ENCODE assay signal across 19 cellular contexts in genomic region chr5:109652096-109652495, GRCh38. TPM values are rescaled to one million over a fixed set of nuclear protein-coding genes. Genes with fewer than 3 reads are reported as not detected.
DNase-seq lines count a peak whose midpoint lies in the region; ATAC-seq, FAIRE-seq and TF ChIP-seq lines count a peak whose summit lies in the region.
"Had no signal": no experiment of that assay in that cellular context is flagged by ENCODE, and none has a peak within 500 bp of the region (broad histone marks: within the 10 kb centered on the region; RNA-seq: fewer than 3 reads in every experiment).

No MANE protein-coding gene starts in this region.

- no peak overlapping the region for H3K27ac Mint-ChIP-seq in endodermal cell
- H3K27ac Mint-ChIP-seq: CD8-positive, alpha-beta memory T cell; HFFc6 had no signal

- peaks cover 16% of the 10 kb centered on the region for H3K4me1 Mint-ChIP-seq in endodermal cell

- intact Hi-C loops in IMR-90 (cut with micrococcal nuclease) (loop anchor here (10.0 kb wide), 1 partner anchor 843 kb away; no protein-coding TSS in a partner anchor), K562 (cut with micrococcal nuclease) (no loop called here), adrenal gland (cut with DNase I) (no loop called here)

- H3K9ac ChIP-seq in IMR-90 (ENCODE audit: low read depth, low read length) (no peak overlapping the region), K562 (ENCODE audit: insufficient read depth in 1 of 2, low read depth in 2 of 2, low read length in 2 of 2) (no peak overlapping the region), endodermal cell (ENCODE audit: extremely low read depth, low read length, poor library complexity, severe bottlenecking) (no peak overlapping the region)
- H3K9ac ChIP-seq: BLaER1 had no signal

- no peak for TF ChIP-seq EP300 in K562 (IDR thresholded peaks at IDR 0.05; ENCODE audit: low read length)

- no peak for DNase-seq in IMR-90
- no peak for DNase-seq in K562 (ENCODE audit: extremely low read depth in 1 of 4, low spot score in 3 of 4)
- DNase-seq in iris pigment epithelial cell (ENCODE audit: low read depth) = peak; percentile 1
- DNase-seq in adrenal gland = no peak
- no peak for DNase-seq in endodermal cell
- DNase-seq in glomerular visceral epithelial cell (ENCODE audit: extremely low spot score) = no peak
- DNase-seq in OCI-M1 (lab: John Stamatoyannopoulos, UW) = no peak
- DNase-seq: AML-193; Caco-2; CD8-positive, alpha-beta memory T cell; DND-41; GOT3; HFFc6 had no signal

- ATAC-seq in IMR-90 (ENCODE audit: low read depth) = peak; percentile 37; the same call in 1 of the 2 replicates
- ATAC-seq in K562 = no peak
- ATAC-seq: A549, HepG2 had no signal

- no peaks in the 10 kb centered on the region for H3K79me1 ChIP-seq in IMR-90 (ENCODE audit: low read depth in 1 of 2, low read length in 2 of 2)

- H2BK5ac ChIP-seq in IMR-90 (ENCODE audit: low read depth, low read length, poor library complexity, severe bottlenecking) = no peak overlapping the region

- no peak overlapping the region for H2AK5ac ChIP-seq in IMR-90 (ENCODE audit: low read depth, low read length)

- POLR2A ChIA-PET in IMR-90 (lab: Charles Lee; ENCODE audit: unreplicated experiment) = no interaction called here
- POLR2A ChIA-PET in K562 (lab: Yijun Ruan, JAX) = no interaction called here

- H3K4me3 Mint-ChIP-seq in endodermal cell = no peak overlapping the region
- H3K4me3 Mint-ChIP-seq: CD8-positive, alpha-beta memory T cell; HFFc6 had no signal

- no CpG with 5 or more reads among the region's 1 CpG for WGBS in IMR-90 (ENCODE audit: extremely low coverage in 2 of 2, insufficient read length in 1 of 2), 2 experiments
- 0% methylated on average over 1 of the region's 1 CpG for WGBS in K562 (ENCODE audit: insufficient coverage, low coverage, missing lambda C conversion rate)
- 43 to 55% (median 47%) methylated on average over 1 of the region's 1 CpG for WGBS in adrenal gland, 4 donors
- 63% methylated on average over 1 of the region's 1 CpG; no CpG with 5 or more reads in 1 of the 2 experiments for WGBS in endodermal cell (ENCODE audit: insufficient coverage in 1 of 2, insufficient read length in 1 of 2), 2 experiments

- H4K91ac ChIP-seq in IMR-90 (ENCODE audit: insufficient read depth, low read depth, low read length) = no peak overlapping the region

- dilution Hi-C loops in IMR-90 (cut with HindIII; ENCODE audit: low sequenced_read_pairs, unreplicated experiment) = no loop called here

- no peak overlapping the region for H2BK120ac ChIP-seq in IMR-90 (ENCODE audit: low read depth, low read length)

- H3K4ac ChIP-seq in IMR-90 (ENCODE audit: low read depth, low read length) = no peak overlapping the region

- H3K27me3 Mint-ChIP-seq in endodermal cell (ENCODE audit: insufficient read depth) = peaks cover 5% of the 10 kb centered on the region

- H3K79me2 ChIP-seq in K562 (ENCODE audit: control insufficient read depth, insufficient read depth, low read length) = no peaks in the 10 kb centered on the region

- H3K9me1 ChIP-seq in IMR-90 (ENCODE audit: insufficient read depth, low read length) = no peaks in the 10 kb centered on the region; the same call in 1 of the 2 replicates
- H3K9me1 ChIP-seq in K562 (ENCODE audit: control insufficient read depth, insufficient read depth, low read length) = no peaks in the 10 kb centered on the region

- H4K20me1 ChIP-seq in IMR-90 (ENCODE audit: insufficient read depth, low read length) = no peaks in the 10 kb centered on the region
- H4K20me1 ChIP-seq in K562 (replicated peaks; ENCODE audit: control insufficient read depth, insufficient read depth, low read length) = no peaks in the 10 kb centered on the region
- H4K20me1 ChIP-seq: BLaER1 had no signal

- no peaks in the 10 kb centered on the region for H3K9me3 Mint-ChIP-seq in endodermal cell
- H3K9me3 Mint-ChIP-seq: CD8-positive, alpha-beta memory T cell; HFFc6 had no signal

- H3K4me1 ChIP-seq in IMR-90 (ENCODE audit: control insufficient read depth, insufficient read depth, low read length) (no peaks in the 10 kb centered on the region), K562 (replicated peaks in 1 of 2; ENCODE audit: control insufficient read depth in 2 of 2, insufficient read depth in 2 of 2, low read length in 2 of 2) (peaks cover 0 to 4% of the 10 kb centered on the region in 2 experiments; a peak in 4 of 5 replicates), adrenal gland (replicated peaks in 1 of 2) (peaks cover 5 to 20% of the 10 kb centered on the region in 2 donors), endodermal cell (ENCODE audit: control insufficient read depth, insufficient read depth, low read length) (peaks cover 12% of the 10 kb centered on the region)
- H3K4me1 ChIP-seq: A549, Caco-2, HAP-1 had no signal

- BruUV-seq in IMR-90 (replicated peaks; lab: Mats Ljungman, UMichigan) (no TSS peak), K562 (replicated peaks; lab: Mats Ljungman, UMichigan) (no TSS peak)

- H4K8ac ChIP-seq in IMR-90 (ENCODE audit: low read depth in 2 of 2, low read length in 2 of 2) = no peak overlapping the region

- H3K4me3 ChIP-seq in IMR-90 (ENCODE audit: insufficient read depth, low read depth, low read length) = no peak overlapping the region
- no peak overlapping the region for H3K4me3 ChIP-seq in K562
- H3K4me3 ChIP-seq in adrenal gland = no peak overlapping the region
- H3K4me3 ChIP-seq in endodermal cell (ENCODE audit: low read length) = no peak overlapping the region
- H3K4me3 ChIP-seq: A549, BLaER1, HAP-1 had no signal

- H3K9me3 ChIP-seq in IMR-90 (ENCODE audit: control insufficient read depth, insufficient read depth, low read length) = no peaks in the 10 kb centered on the region
- H3K9me3 ChIP-seq in K562 (replicated peaks; ENCODE audit: control insufficient read depth, insufficient read depth, low read depth, low read length) = no peaks in the 10 kb centered on the region
- no peaks in the 10 kb centered on the region for H3K9me3 ChIP-seq in adrenal gland (replicated peaks in 1 of 3)
- H3K9me3 ChIP-seq in endodermal cell (ENCODE audit: control insufficient read depth, low read length) = no peaks in the 10 kb centered on the region
- H3K9me3 ChIP-seq: A549, BLaER1, Caco-2, HAP-1 had no signal

- no peak overlapping the region for H2AFZ ChIP-seq in IMR-90 (replicated peaks; ENCODE audit: low read length, poor library complexity)
- 0 out of 2 replicates have a peak overlapping the region, but pooled peaks have one; percentile 13 for H2AFZ ChIP-seq in K562 (ENCODE audit: low read depth, low read length)

- CTCF ChIA-PET in IMR-90 (lab: Yijun Ruan, JAX) (no interaction called here), K562 (lab: Yijun Ruan, JAX; ENCODE audit: low intra/inter-chr PET ratio) (no interaction called here)

- H3K36me3 Mint-ChIP-seq in endodermal cell (ENCODE audit: low read depth) = no peaks in the 10 kb centered on the region
- H3K36me3 Mint-ChIP-seq: CD8-positive, alpha-beta memory T cell had no signal

- no peak overlapping the region for H3K18ac ChIP-seq in IMR-90 (ENCODE audit: low read depth, low read length)

- H3K23ac ChIP-seq in IMR-90 (ENCODE audit: low read depth, low read length) = no peak overlapping the region

- H2AK9ac ChIP-seq in IMR-90 (replicated peaks; ENCODE audit: low read depth, low read length, poor library complexity) = no peak overlapping the region

- no peak overlapping the region for H4K5ac ChIP-seq in IMR-90 (ENCODE audit: low read depth, low read length)

- no peak overlapping the region for H2BK15ac ChIP-seq in IMR-90 (ENCODE audit: low read depth, low read length)

- H3K27me3 ChIP-seq in IMR-90 (ENCODE audit: control insufficient read depth, insufficient read depth, low read length) = no peaks in the 10 kb centered on the region
- no peaks in the 10 kb centered on the region for H3K27me3 ChIP-seq in K562 (ENCODE audit: control insufficient read depth in 2 of 2, insufficient read depth in 2 of 2, low read length in 2 of 2)
- H3K27me3 ChIP-seq in adrenal gland = no peaks in the 10 kb centered on the region
- H3K27me3 ChIP-seq in endodermal cell (ENCODE audit: control insufficient read depth, insufficient read depth, low read length, poor library complexity, severe bottlenecking) = no peaks in the 10 kb centered on the region
- H3K27me3 ChIP-seq: BLaER1 had no signal

- H3K36me3 ChIP-seq in IMR-90 (ENCODE audit: control insufficient read depth, insufficient read depth, low read length) (no peaks in the 10 kb centered on the region), K562 (ENCODE audit: control insufficient read depth, insufficient read depth, low read length) (no peaks in the 10 kb centered on the region), adrenal gland (replicated peaks in 1 of 2) (no peaks in the 10 kb centered on the region), endodermal cell (ENCODE audit: control insufficient read depth, insufficient read depth, low read length) (no peaks in the 10 kb centered on the region)
- H3K36me3 ChIP-seq: BLaER1, HAP-1 had no signal

- TF ChIP-seq POLR2A in IMR-90 (IDR thresholded peaks at IDR 0.05; ENCODE audit: low read depth, low read length) (no peak), K562 (conservative IDR thresholded peaks at IDR 0.05) (no peak), adrenal gland (IDR thresholded peaks at IDR 0.05) (no peak)

- no peak overlapping the region for H2BK20ac ChIP-seq in IMR-90 (ENCODE audit: low read depth, low read length)

- no peak overlapping the region for H3K27ac ChIP-seq in IMR-90 (ENCODE audit: insufficient read depth, low read length)
- no peak overlapping the region for H3K27ac ChIP-seq in K562 (ENCODE audit: extremely low read depth, low read depth, low read length)
- H3K27ac ChIP-seq in adrenal gland = no peak overlapping the region
- no peak overlapping the region for H3K27ac ChIP-seq in endodermal cell (ENCODE audit: low read depth, low read length)
- H3K27ac ChIP-seq: A549, BLaER1 had no signal

- TF ChIP-seq RAD21 in IMR-90 (IDR thresholded peaks at IDR 0.05; ENCODE audit: low read length) (no peak), K562 (CRISPR knock-in tag; conservative IDR thresholded peaks at IDR 0.05 in 1 of 2, IDR thresholded peaks at IDR 0.05 in 1 of 2) (no peak)

- no peak overlapping the region for H3K14ac ChIP-seq in IMR-90 (replicated peaks; ENCODE audit: low read depth, low read length)

- no peak for TF ChIP-seq CTCF in IMR-90 (conservative IDR thresholded peaks at IDR 0.05; ENCODE audit: low read depth, low read length)
- TF ChIP-seq CTCF in K562 (IDR thresholded peaks at IDR 0.05 in 2 of 3, conservative IDR thresholded peaks at IDR 0.05 in 1 of 3; ENCODE audit: insufficient read depth in 2 of 3, low read depth in 1 of 3, low read length in 3 of 3) = no peak
- TF ChIP-seq CTCF in adrenal gland (IDR thresholded peaks at IDR 0.05) = no peak
- TF ChIP-seq CTCF in endodermal cell (conservative IDR thresholded peaks at IDR 0.05) = no peak

- in situ Hi-C loops in IMR-90 (cut with MboI; ENCODE audit: low sequenced_read_pairs) (no loop called here), K562 (cut with MboI) (no loop called here)

- H3K4me2 ChIP-seq in IMR-90 (ENCODE audit: low read depth, low read length) (no peak overlapping the region), K562 (ENCODE audit: insufficient read depth, low read length) (no peak overlapping the region)
- H3K4me2 ChIP-seq: A549, BLaER1 had no signal

- no peak for FAIRE-seq in K562 (lab: Jason Lieb, UNC)
- FAIRE-seq: A549, GM18507, HepG2, HTR-8/SVneo had no signal

- no peak overlapping the region for H3K56ac ChIP-seq in IMR-90 (ENCODE audit: extremely low read depth, insufficient read depth, low read length)

RNA-seq across cellular contexts. Expression of gene MAN2A1, which starts 37.6 kb away (rescaled TPM):
- total RNA-seq in IMR-90 (2012; rRNA removed) = 29.6 and 46.4 TPM in 2 replicates
- 14.1 and 16.4 TPM in 2 replicates for polyA plus RNA-seq in IMR-90 (2012; rRNA removed)
- 3.6 and 6.5 TPM in 2 replicates for polyA plus RNA-seq in IMR-90 (2012; cell fraction: cytosol; rRNA removed)
- 2.6 and 17.5 TPM in 2 replicates for polyA plus RNA-seq in IMR-90 (2012; cell fraction: nucleus; rRNA removed; ENCODE audit: low replicate concordance)
- total RNA-seq in K562 (2011; cell fraction: chromatin; rRNA removed; ENCODE audit: low replicate concordance) = 49.3 and 133 TPM in 2 replicates
- total RNA-seq in K562 (2011; cell fraction: nucleolus; rRNA removed) = 34.5 and 44.9 TPM in 2 replicates
- 56.6 and 71.8 TPM in 2 replicates for total RNA-seq in K562 (2011; cell fraction: nucleoplasm; rRNA removed)
- 18.7 and 20.9 TPM in 2 replicates for total RNA-seq in K562 (2014; rRNA removed)
- 32.0 and 33.4 TPM in 2 replicates for total RNA-seq in K562 (2014; rRNA removed; fragmentation: Illumina TruSeq; extraction: Trizol)
- total RNA-seq in K562 (2015; rRNA removed; fragmentation: Illumina TruSeq; extraction: Trizol) = 28.9 and 29.0 TPM in 2 replicates
- total RNA-seq in K562 (2021) = 25.8 and 25.9 TPM in 2 replicates
- polyA plus RNA-seq in K562 (2011; rRNA removed) = 26.0 and 31.4 TPM in 2 replicates
- polyA plus RNA-seq in K562 (2011; cell fraction: cytosol; rRNA removed) = 6.3 and 9.5 TPM in 2 replicates
- polyA plus RNA-seq in K562 (2011; cell fraction: nucleus; rRNA removed) = 34.5 and 43.8 TPM in 2 replicates
- polyA plus RNA-seq in K562 (2012) = 11.9 and 17.3 TPM in 2 replicates
- 15.4 and 19.8 TPM in 2 replicates for polyA plus RNA-seq in K562 (2014; fragmentation: Illumina TruSeq; extraction: Trizol)
- 1 to 10 TPM; 5.2 to 8.2 TPM for polyA plus RNA-seq in K562 (2014; fragmentation: Nextera tagmentation; extraction: Ambion mirVana)
- polyA plus RNA-seq in K562 (2014; rRNA removed) = 10.9 and 15.1 TPM in 2 replicates
- 76.8 and 82.8 TPM in 2 replicates for polyA minus RNA-seq in K562 (2011; rRNA and poly(A)+ RNA removed)
- 20.2 and 32.8 TPM in 2 replicates for polyA minus RNA-seq in K562 (2011; cell fraction: cytosol; rRNA and poly(A)+ RNA removed)
- 87.9 and 133 TPM in 2 replicates for polyA minus RNA-seq in K562 (2011; cell fraction: nucleus; rRNA and poly(A)+ RNA removed)
- total RNA-seq in adrenal gland = 100 to 1,000 TPM in 2 of 8 donors, 10 to 100 TPM in 6; 56.4 to 122 (median 88.6) TPM
- 10 to 100 TPM; 11.7 to 51.0 (median 14.2) TPM for polyA plus RNA-seq in adrenal gland
- 10 to 100 TPM; 60.7 to 62.1 TPM for total RNA-seq in endodermal cell
- 38.4 TPM for polyA plus RNA-seq in endodermal cell (2013, experiment 1 of 2)
- 39.0 TPM for polyA plus RNA-seq in endodermal cell (2013, experiment 2 of 2)
